ENCODE assay signal across 2 cellular contexts in the genomic region with DNA sequence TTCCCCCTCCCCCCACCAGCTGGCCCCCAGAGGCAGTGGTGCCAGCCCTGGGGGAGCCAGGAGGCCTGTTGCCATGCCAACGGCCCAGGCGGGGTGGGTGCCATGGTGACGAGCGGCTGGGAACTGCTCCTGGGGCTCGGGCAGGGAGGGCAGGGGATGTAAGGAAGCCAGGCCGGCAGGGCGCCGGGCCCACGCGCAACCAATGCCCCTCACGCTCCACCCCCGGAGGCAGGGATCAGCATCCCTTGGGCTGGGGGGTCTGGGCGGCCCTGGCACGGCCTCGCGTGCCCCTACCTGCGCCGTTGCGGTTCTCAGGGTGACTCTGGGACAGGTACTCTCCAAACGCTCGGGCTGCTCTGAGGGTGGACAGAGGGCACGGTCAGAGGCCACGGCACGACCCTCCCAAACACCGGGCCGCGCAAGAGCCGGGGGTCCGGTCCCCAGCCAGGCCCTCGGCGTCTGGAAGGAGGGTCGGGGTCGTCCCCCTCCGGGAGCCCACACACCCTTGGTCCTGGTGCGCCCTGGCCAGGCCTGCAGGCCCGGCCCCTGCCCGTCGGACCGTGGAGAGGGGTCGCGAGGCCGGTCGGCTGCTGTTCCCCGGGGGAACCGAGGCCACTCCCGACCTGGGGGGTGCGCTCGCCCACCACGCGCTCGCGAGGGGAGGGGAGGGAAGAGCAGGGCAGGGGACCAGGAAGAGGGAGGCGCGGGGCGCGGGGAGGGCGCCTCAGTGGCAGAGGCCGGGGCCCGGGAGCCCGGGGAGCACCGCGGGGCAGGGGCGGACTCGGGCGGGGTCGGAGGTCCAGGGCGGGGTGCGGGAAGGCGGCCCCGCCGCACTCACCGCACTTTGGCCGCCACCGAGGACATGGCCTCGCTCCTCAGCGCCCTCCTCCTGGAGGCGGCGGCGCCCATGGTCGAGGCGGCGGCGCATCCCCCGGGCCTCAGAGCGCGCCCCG.
TF ChIP-seq lines count a peak whose summit lies in the region.

No MANE protein-coding gene starts in this region.

TF ChIP-seq in HEK293, 187 proteins besides CTCF, POLR2A, EP300 and RAD21:
- TF ChIP-seq ZBTB48 (tag by site-specific recombination; IDR thresholded peaks at IDR 0.05) (0 out of 2 replicates have a peak, but pooled peaks have one; percentile 19), ZBTB7A (tag by site-specific recombination; IDR thresholded peaks at IDR 0.05; ENCODE audit: low read depth) (peak; percentile 46; the same call in 1 of the 2 replicates), BCL11B (tag by site-specific recombination; IDR thresholded peaks at IDR 0.05; ENCODE audit: low read depth) (peak; percentile 63; the same call in 1 of the 2 replicates), ZIC2 (tag by site-specific recombination; IDR thresholded peaks at IDR 0.05) (0 out of 2 replicates have a peak, but pooled peaks have one; percentile 23), ZNF530 (tag by site-specific recombination; IDR thresholded peaks at IDR 0.05; ENCODE audit: low read depth) (no peak), ZNF341 (tag by site-specific recombination; IDR thresholded peaks at IDR 0.05; ENCODE audit: low read depth) (peak; percentile 73), ZBTB20 (tag by site-specific recombination; IDR thresholded peaks at IDR 0.05) (peak; percentile 81), ZNF157 (tag by site-specific recombination; IDR thresholded peaks at IDR 0.05) (no peak), ZEB2 (tag by site-specific recombination; IDR thresholded peaks at IDR 0.05) (no peak), GLIS1 (tag by site-specific recombination; IDR thresholded peaks at IDR 0.05) (peak; percentile 91; the same call in 1 of the 2 replicates), KLF1 (tag by site-specific recombination; IDR thresholded peaks at IDR 0.05) (peak; percentile 23; the same call in 1 of the 2 replicates), MYNN (tag by site-specific recombination; IDR thresholded peaks at IDR 0.05; ENCODE audit: borderline replicate concordance) (peak; percentile 94)
- TF ChIP-seq, protein P1, sequence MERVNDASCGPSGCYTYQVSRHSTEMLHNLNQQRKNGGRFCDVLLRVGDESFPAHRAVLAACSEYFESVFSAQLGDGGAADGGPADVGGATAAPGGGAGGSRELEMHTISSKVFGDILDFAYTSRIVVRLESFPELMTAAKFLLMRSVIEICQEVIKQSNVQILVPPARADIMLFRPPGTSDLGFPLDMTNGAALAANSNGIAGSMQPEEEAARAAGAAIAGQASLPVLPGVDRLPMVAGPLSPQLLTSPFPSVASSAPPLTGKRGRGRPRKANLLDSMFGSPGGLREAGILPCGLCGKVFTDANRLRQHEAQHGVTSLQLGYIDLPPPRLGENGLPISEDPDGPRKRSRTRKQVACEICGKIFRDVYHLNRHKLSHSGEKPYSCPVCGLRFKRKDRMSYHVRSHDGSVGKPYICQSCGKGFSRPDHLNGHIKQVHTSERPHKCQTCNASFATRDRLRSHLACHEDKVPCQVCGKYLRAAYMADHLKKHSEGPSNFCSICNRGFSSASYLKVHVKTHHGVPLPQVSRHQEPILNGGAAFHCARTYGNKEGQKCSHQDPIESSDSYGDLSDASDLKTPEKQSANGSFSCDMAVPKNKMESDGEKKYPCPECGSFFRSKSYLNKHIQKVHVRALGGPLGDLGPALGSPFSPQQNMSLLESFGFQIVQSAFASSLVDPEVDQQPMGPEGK (tag by site-specific recombination; IDR thresholded peaks at IDR 0.05), result peak; percentile 10; the same call in 1 of the 2 replicates
- TF ChIP-seq, protein P2, sequence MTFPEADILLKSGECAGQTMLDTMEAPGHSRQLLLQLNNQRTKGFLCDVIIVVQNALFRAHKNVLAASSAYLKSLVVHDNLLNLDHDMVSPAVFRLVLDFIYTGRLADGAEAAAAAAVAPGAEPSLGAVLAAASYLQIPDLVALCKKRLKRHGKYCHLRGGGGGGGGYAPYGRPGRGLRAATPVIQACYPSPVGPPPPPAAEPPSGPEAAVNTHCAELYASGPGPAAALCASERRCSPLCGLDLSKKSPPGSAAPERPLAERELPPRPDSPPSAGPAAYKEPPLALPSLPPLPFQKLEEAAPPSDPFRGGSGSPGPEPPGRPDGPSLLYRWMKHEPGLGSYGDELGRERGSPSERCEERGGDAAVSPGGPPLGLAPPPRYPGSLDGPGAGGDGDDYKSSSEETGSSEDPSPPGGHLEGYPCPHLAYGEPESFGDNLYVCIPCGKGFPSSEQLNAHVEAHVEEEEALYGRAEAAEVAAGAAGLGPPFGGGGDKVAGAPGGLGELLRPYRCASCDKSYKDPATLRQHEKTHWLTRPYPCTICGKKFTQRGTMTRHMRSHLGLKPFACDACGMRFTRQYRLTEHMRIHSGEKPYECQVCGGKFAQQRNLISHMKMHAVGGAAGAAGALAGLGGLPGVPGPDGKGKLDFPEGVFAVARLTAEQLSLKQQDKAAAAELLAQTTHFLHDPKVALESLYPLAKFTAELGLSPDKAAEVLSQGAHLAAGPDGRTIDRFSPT (tag by site-specific recombination; IDR thresholded peaks at IDR 0.05), result peak; percentile 83
- TF ChIP-seq, protein P3, sequence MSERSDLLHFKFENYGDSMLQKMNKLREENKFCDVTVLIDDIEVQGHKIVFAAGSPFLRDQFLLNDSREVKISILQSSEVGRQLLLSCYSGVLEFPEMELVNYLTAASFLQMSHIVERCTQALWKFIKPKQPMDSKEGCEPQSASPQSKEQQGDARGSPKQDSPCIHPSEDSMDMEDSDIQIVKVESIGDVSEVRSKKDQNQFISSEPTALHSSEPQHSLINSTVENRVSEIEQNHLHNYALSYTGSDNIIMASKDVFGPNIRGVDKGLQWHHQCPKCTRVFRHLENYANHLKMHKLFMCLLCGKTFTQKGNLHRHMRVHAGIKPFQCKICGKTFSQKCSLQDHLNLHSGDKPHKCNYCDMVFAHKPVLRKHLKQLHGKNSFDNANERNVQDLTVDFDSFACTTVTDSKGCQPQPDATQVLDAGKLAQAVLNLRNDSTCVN (tag by site-specific recombination; optimal IDR thresholded peaks at IDR 0.05), result peak; percentile 64
- TF ChIP-seq, protein P4, sequence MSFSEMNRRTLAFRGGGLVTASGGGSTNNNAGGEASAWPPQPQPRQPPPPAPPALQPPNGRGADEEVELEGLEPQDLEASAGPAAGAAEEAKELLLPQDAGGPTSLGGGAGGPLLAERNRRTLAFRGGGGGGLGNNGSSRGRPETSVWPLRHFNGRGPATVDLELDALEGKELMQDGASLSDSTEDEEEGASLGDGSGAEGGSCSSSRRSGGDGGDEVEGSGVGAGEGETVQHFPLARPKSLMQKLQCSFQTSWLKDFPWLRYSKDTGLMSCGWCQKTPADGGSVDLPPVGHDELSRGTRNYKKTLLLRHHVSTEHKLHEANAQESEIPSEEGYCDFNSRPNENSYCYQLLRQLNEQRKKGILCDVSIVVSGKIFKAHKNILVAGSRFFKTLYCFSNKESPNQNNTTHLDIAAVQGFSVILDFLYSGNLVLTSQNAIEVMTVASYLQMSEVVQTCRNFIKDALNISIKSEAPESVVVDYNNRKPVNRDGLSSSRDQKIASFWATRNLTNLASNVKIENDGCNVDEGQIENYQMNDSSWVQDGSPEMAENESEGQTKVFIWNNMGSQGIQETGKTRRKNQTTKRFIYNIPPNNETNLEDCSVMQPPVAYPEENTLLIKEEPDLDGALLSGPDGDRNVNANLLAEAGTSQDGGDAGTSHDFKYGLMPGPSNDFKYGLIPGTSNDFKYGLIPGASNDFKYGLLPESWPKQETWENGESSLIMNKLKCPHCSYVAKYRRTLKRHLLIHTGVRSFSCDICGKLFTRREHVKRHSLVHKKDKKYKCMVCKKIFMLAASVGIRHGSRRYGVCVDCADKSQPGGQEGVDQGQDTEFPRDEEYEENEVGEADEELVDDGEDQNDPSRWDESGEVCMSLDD (tag by site-specific recombination; IDR thresholded peaks at IDR 0.05), result 0 out of 2 replicates have a peak, but pooled peaks have one; percentile 9
- TF ChIP-seq, protein P5, sequence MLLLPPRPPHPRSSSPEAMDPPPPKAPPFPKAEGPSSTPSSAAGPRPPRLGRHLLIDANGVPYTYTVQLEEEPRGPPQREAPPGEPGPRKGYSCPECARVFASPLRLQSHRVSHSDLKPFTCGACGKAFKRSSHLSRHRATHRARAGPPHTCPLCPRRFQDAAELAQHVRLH (tag by site-specific recombination; IDR thresholded peaks at IDR 0.05), result no peak

TF ChIP-seq in H1, 55 proteins besides CTCF, POLR2A, EP300 and RAD21:
- no peak for TF ChIP-seq TBP (IDR thresholded peaks at IDR 0.05; ENCODE audit: low read depth, low read length)
- TF ChIP-seq, protein P6, sequence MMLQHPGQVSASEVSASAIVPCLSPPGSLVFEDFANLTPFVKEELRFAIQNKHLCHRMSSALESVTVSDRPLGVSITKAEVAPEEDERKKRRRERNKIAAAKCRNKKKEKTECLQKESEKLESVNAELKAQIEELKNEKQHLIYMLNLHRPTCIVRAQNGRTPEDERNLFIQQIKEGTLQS (IDR thresholded peaks at IDR 0.05; ENCODE audit: insufficient read depth, low read depth, low read length), result no peak
- TF ChIP-seq FOSL1 (IDR thresholded peaks at IDR 0.05; ENCODE audit: insufficient read depth, low read depth, low read length), result no peak
- no peak for TF ChIP-seq TEAD4 (IDR thresholded peaks at IDR 0.05; ENCODE audit: low read depth, low read length)
- TF ChIP-seq, protein P7, sequence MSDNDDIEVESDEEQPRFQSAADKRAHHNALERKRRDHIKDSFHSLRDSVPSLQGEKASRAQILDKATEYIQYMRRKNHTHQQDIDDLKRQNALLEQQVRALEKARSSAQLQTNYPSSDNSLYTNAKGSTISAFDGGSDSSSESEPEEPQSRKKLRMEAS (IDR thresholded peaks at IDR 0.05), result 0 out of 2 replicates have a peak, but pooled peaks have one; percentile 4
